Comparison of ENCODE assay signal across 22 cellular contexts in the genomic region with DNA sequence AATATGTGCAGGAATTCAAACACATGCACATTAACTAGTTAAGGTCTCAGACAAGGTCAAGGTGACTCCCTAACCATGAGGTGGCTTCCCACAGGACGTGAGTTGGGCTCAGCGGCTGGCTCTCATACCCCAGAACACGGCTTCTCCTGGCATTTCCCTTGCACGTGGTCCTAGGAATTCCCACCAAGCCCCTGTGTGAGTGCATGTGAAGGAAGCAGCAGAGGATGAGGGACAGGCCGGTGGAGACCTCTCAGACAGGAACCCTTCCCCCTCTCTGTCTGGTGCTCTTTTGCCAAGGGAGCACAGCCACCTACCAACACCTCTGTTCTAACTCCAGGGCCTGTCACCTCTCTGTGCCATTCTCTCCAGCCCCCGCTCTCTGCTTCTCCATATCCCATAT.
DNase-seq lines count a peak whose midpoint lies in the region; ATAC-seq, FAIRE-seq and TF ChIP-seq lines count a peak whose summit lies in the region.
"Had no signal": no experiment of that assay in that cellular context is flagged by ENCODE, and none has a peak within 500 bp of the region (broad histone marks: within the 10 kb centered on the region; RNA-seq: fewer than 3 reads in every experiment).

No MANE protein-coding gene starts in this region.

- H3K4me1 ChIP-seq in GM23338 (ENCODE audit: insufficient read depth), result peaks cover 36% of the 10 kb centered on the region
- H3K4me1 ChIP-seq in kidney (ENCODE audit: control insufficient read depth in 1 of 2, insufficient read depth in 1 of 2, low read depth in 1 of 2, low read length in 2 of 2), result peaks cover 0 to 2% of the 10 kb centered on the region in 2 donors
- H3K4me1 ChIP-seq in neuronal stem cell (ENCODE audit: control insufficient read depth in 2 of 2, insufficient read depth in 1 of 2, low read depth in 1 of 2, low read length in 2 of 2), result peaks cover under 1 to 11% of the 10 kb centered on the region in 2 donors
- H3K4me1 ChIP-seq: A549 had no signal

- no peaks in the 10 kb centered on the region for H3K79me1 ChIP-seq in neuronal stem cell (ENCODE audit: low read depth, low read length)

- H3K9me2 ChIP-seq in GM23338 (ENCODE audit: insufficient read depth), result 0 out of 2 replicates have a peak, but pooled peaks cover 3% of the 10 kb centered on the region

- H3K18ac ChIP-seq in neuronal stem cell (ENCODE audit: low read length), result no peak overlapping the region

- FAIRE-seq in kidney (lab: Jason Lieb, UNC), result no peak
- FAIRE-seq: A549, GM19239 had no signal

- no peak overlapping the region for H3K27ac Mint-ChIP-seq in GM23338
- H3K27ac Mint-ChIP-seq: B cell, CD14-positive monocyte, IgD-negative memory B cell had no signal

- no peak overlapping the region for H3K4ac ChIP-seq in neuronal stem cell (ENCODE audit: low read length)

- H4K8ac ChIP-seq in neuronal stem cell (ENCODE audit: low read depth, low read length), result no peak overlapping the region

- H3K27me3 ChIP-seq in GM23338 (ENCODE audit: insufficient read depth) (no peaks in the 10 kb centered on the region), neuronal stem cell (ENCODE audit: control insufficient read depth in 3 of 3, insufficient read depth in 3 of 3, low read depth in 1 of 3, low read length in 3 of 3) (peaks cover 0 to 4% (median 0%) of the 10 kb centered on the region in 3 experiments)

- ATAC-seq in GM23338, result peak; percentile 16; the same call in 1 of the 3 replicates
- no peak for ATAC-seq in HG02678 (IDR thresholded peaks at IDR 0.05; ENCODE audit: unreplicated experiment)

- no peak overlapping the region for H2BK120ac ChIP-seq in neuronal stem cell (ENCODE audit: low read depth, low read length)

- no peak overlapping the region for H3K4me3 Mint-ChIP-seq in GM23338
- H3K4me3 Mint-ChIP-seq: B cell, CD14-positive monocyte, IgD-negative memory B cell had no signal

- H3K79me2 ChIP-seq in GM23338 (replicated peaks; ENCODE audit: insufficient read depth), result no peaks in the 10 kb centered on the region

- no peak overlapping the region for H2BK15ac ChIP-seq in neuronal stem cell (ENCODE audit: low read length)

- H3K9ac ChIP-seq in kidney (ENCODE audit: low read length in 2 of 2) (no peak overlapping the region), neuronal stem cell (ENCODE audit: low read depth, low read length, poor library complexity) (peak overlapping the region; percentile 47)

- no peak for TF ChIP-seq CTCF in GM23338 (conservative IDR thresholded peaks at IDR 0.05; ENCODE audit: low read depth in 2 of 2)
- TF ChIP-seq CTCF in kidney (IDR thresholded peaks at IDR 0.05; ENCODE audit: borderline replicate concordance, extremely low read depth, insufficient read depth), result no peak
- TF ChIP-seq CTCF in RWPE1 (conservative IDR thresholded peaks at IDR 0.05; ENCODE audit: low read depth), result no peak

- no peak overlapping the region for H3K23ac ChIP-seq in neuronal stem cell (ENCODE audit: low read depth, low read length, poor library complexity)

- no peak overlapping the region for H3K4me3 ChIP-seq in GM23338
- H3K4me3 ChIP-seq in kidney (ENCODE audit: low read length in 2 of 2), result no peak overlapping the region
- H3K4me3 ChIP-seq in neuronal stem cell (ENCODE audit: low read length in 2 of 2), result no peak overlapping the region
- H3K4me3 ChIP-seq: A549 had no signal

- peaks cover 48% of the 10 kb centered on the region for H3K4me1 Mint-ChIP-seq in GM23338
- H3K4me1 Mint-ChIP-seq: B cell, IgD-negative memory B cell had no signal

- no peak overlapping the region for H2BK5ac ChIP-seq in neuronal stem cell (ENCODE audit: low read length)

- no CpG with 5 or more reads among the region's 6 CpGs for WGBS in neuronal stem cell (ENCODE audit: extremely low coverage in 2 of 2, insufficient read length in 2 of 2, insufficient replicate concordance in 1 of 2), 2 donors

- H3K36me3 ChIP-seq in GM23338 (ENCODE audit: insufficient read depth), result no peaks in the 10 kb centered on the region
- no peaks in the 10 kb centered on the region for H3K36me3 ChIP-seq in kidney (ENCODE audit: control insufficient read depth in 1 of 2, insufficient read depth in 2 of 2, low read length in 2 of 2)
- H3K36me3 ChIP-seq in neuronal stem cell (replicated peaks in 1 of 2; ENCODE audit: control insufficient read depth in 2 of 2, insufficient read depth in 2 of 2, low read length in 2 of 2), result no peaks in the 10 kb centered on the region

- H3K9me3 ChIP-seq in kidney (ENCODE audit: control insufficient read depth in 1 of 2, low read length in 2 of 2), result no peaks in the 10 kb centered on the region
- H3K9me3 ChIP-seq in neuronal stem cell (replicated peaks in 1 of 2; ENCODE audit: control insufficient read depth in 2 of 2, insufficient read depth in 1 of 2, low read depth in 1 of 2, low read length in 2 of 2), result no peaks in the 10 kb centered on the region
- H3K9me3 ChIP-seq: A549 had no signal

- H2AK5ac ChIP-seq in neuronal stem cell (ENCODE audit: low read depth, low read length), result no peak overlapping the region

- peaks cover 22% of the 10 kb centered on the region for H3K27me3 Mint-ChIP-seq in GM23338 (ENCODE audit: insufficient read depth, low read depth, poor library complexity)
- H3K27me3 Mint-ChIP-seq: IgD-negative memory B cell had no signal

- no peak overlapping the region for H3K27ac ChIP-seq in GM23338 (ENCODE audit: low read depth)
- peak overlapping the region in 1 of 2 donors; percentile 18 for H3K27ac ChIP-seq in kidney (ENCODE audit: low read depth in 2 of 2, low read length in 2 of 2)
- H3K27ac ChIP-seq in neuronal stem cell (replicated peaks; ENCODE audit: low read length), result no peak overlapping the region
- no peak overlapping the region for H3K27ac ChIP-seq in RWPE1
- H3K27ac ChIP-seq: A549 had no signal

- no peak overlapping the region for H4K91ac ChIP-seq in neuronal stem cell (ENCODE audit: low read depth, low read length, poor library complexity)

- H3K4me2 ChIP-seq in GM23338, result 0 out of 2 replicates have a peak overlapping the region, but pooled peaks have one; percentile 45
- no peak overlapping the region for H3K4me2 ChIP-seq in neuronal stem cell (ENCODE audit: insufficient read depth, low read length, poor library complexity, severe bottlenecking)
- H3K4me2 ChIP-seq: A549 had no signal

- DNase-seq in GM23338 (ENCODE audit: low spot score) (no peak), SW480 (ENCODE audit: low spot score) (peak; percentile 24), kidney (peak; percentile 57), neuronal stem cell (ENCODE audit: low spot score) (no peak), NCI-H1436 (lab: John Stamatoyannopoulos, UW) (no peak), globus pallidus (ENCODE audit: low spot score) (no peak), RWPE1 (ENCODE audit: low spot score) (no peak)
- DNase-seq: DMS53, GDM1, MV-4-11, NCI-H1694 treated with DMSO at 0.1 percent for 48 hours, NCI-H2081 treated with DMSO at 0.1 percent for 48 hours, NCI-H2171 treated with DMSO at 0.1 percent for 48 hours, NCI-H526 treated with DMSO at 0.1 percent for 48 hours, OCI-M1, SHP77 had no signal

- H2AFZ ChIP-seq in GM23338 (no peak overlapping the region), neuronal stem cell (ENCODE audit: low read length) (no peak overlapping the region)

- no peaks in the 10 kb centered on the region; the same call in 2 of the 3 replicates for H3K9me3 Mint-ChIP-seq in GM23338

- no peaks in the 10 kb centered on the region for H3F3A ChIP-seq in GM23338 (replicated peaks; ENCODE audit: low read depth)

- POLR2A ChIA-PET in RWPE1 (lab: Yijun Ruan, JAX; ENCODE audit: low non-redundant PET), result no interaction called here

- intact Hi-C loops in kidney (cut with DNase I), result no loop called here

- CTCF ChIA-PET in RWPE1 (lab: Yijun Ruan, JAX), result interaction anchor here (0.6 to 2.0 kb wide), 2 partner anchors 31 to 119 kb away, joined by 4 to 9 read pairs; no protein-coding TSS in a partner anchor

- H3K36me3 Mint-ChIP-seq in GM23338 (ENCODE audit: low read depth), result no peaks in the 10 kb centered on the region
- H3K36me3 Mint-ChIP-seq: CD14-positive monocyte, IgD-negative memory B cell had no signal

- H4K20me1 ChIP-seq in GM23338 (replicated peaks; ENCODE audit: insufficient read depth), result no peaks in the 10 kb centered on the region

- no peak overlapping the region for H2BK12ac ChIP-seq in neuronal stem cell (ENCODE audit: low read length)

- no peak overlapping the region for H3K14ac ChIP-seq in neuronal stem cell (ENCODE audit: low read length)

TF ChIP-seq in GM23338, 12 proteins besides CTCF, POLR2A, EP300 and RAD21 (continues in another document):
- no peak for TF ChIP-seq STAT1 (IDR thresholded peaks at IDR 0.05; ENCODE audit: unreplicated experiment)
- TF ChIP-seq ZNF114 (CRISPR knock-in tag; IDR thresholded peaks at IDR 0.05), result no peak
- no peak for TF ChIP-seq CREB1 (CRISPR knock-in tag; IDR thresholded peaks at IDR 0.05; ENCODE audit: low read depth)
- TF ChIP-seq ZNF331 (CRISPR knock-in tag; IDR thresholded peaks at IDR 0.05; ENCODE audit: low read depth), result no peak
- no peak for TF ChIP-seq EZH2phosphoT487 (IDR thresholded peaks at IDR 0.05; ENCODE audit: unreplicated experiment)
- TF ChIP-seq JUNB (IDR thresholded peaks at IDR 0.05; ENCODE audit: unreplicated experiment), result no peak
- TF ChIP-seq EZH2 (IDR thresholded peaks at IDR 0.05; ENCODE audit: low read depth, unreplicated experiment), result no peak
- TF ChIP-seq NANOG (IDR thresholded peaks at IDR 0.05; ENCODE audit: borderline replicate concordance), result no peak
- TF ChIP-seq POLR2AphosphoS5 (IDR thresholded peaks at IDR 0.05; ENCODE audit: low read depth), result no peak
- TF ChIP-seq, protein P1, sequence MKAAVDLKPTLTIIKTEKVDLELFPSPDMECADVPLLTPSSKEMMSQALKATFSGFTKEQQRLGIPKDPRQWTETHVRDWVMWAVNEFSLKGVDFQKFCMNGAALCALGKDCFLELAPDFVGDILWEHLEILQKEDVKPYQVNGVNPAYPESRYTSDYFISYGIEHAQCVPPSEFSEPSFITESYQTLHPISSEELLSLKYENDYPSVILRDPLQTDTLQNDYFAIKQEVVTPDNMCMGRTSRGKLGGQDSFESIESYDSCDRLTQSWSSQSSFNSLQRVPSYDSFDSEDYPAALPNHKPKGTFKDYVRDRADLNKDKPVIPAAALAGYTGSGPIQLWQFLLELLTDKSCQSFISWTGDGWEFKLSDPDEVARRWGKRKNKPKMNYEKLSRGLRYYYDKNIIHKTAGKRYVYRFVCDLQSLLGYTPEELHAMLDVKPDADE (IDR thresholded peaks at IDR 0.05), result no peak

Comparison
In these comparisons a context has a peak if more than half of its experiments do, and no peak if none do; other contexts are left out.
1. DNase-seq: peak in SW480 (single experiment) and kidney (single experiment); none in GM23338 (single experiment), neuronal stem cell (single experiment), NCI-H1436 (single experiment), globus pallidus (single experiment) and RWPE1 (single experiment).